21 cellular contexts compared by ENCODE assay signal in the genomic region with DNA sequence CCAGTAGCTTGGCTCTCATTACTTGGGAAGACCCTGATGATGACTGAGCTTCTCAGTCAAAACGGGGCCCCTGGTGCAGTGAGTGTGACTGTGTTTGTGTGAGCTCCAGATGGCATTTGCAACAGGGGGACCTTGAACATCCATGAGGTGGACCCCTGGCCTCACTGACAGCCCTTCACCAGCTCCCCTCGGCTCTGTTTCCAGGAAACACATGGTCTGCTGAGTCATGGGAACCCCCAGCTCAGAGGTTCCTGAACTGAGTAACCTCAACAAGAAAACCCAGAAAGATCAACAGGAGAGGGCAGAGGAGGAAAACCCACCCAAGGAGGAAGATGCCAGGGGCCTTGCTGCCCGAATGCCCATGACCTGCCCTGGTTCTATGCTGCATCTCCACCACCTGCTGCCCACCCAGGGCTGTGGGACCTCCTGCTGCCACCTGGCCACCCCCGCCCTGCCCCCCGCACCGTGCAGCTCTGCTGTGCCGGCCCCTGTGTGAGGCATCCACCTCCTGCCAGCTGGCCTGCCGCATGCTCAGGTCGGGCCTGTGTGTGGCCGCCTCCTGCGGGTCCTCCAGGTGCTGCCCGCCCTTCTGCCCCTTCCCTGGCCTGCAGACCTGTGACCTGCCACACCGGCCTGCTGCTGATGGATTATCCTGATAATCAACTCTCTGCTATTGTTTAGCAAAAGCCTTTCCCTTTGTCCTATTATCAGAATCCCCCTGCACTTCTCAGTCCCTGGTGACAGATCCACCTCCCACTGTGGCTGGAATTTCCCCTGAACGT. TPM values are rescaled to one million over a fixed set of nuclear protein-coding genes. Genes with fewer than 3 reads are reported as not detected.
DNase-seq lines count a peak whose midpoint lies in the region; FAIRE-seq lines count a peak whose summit lies in the region.
"Had no signal": no experiment of that assay in that cellular context is flagged by ENCODE, and none has a peak within 500 bp of the region (broad histone marks: within the 10 kb centered on the region; RNA-seq: fewer than 3 reads in every experiment).

No MANE protein-coding gene starts in this region.

- in situ Hi-C loops in GM23248 (cut with MboI) = no loop called here

- intact Hi-C loops in activated T-helper 2 cell treated with anti-CD3 and anti-CD28 coated beads, Interferon-gamma antibody, Interleukin-2, Interleukin-4, amounts not matched to agents 10 μg/mL and 5 μg/mL and 100 μg/mL, durations not matched to agents 14 hours and 24 hours and 36 hours (cut with micrococcal nuclease) = no loop called here

- H2AFZ ChIP-seq in GM23248 = no peak overlapping the region

- no peak overlapping the region for H3K9ac ChIP-seq in GM23248
- H3K9ac ChIP-seq: BLaER1 treated with 17β-estradiol and CSF1 and Interleukin-3, amounts not matched to agents 10 nM and 100 nM had no signal

- WGBS in GM23248 (ENCODE audit: low coverage in 1 of 2, low lambda C conversion rate in 2 of 2, missing lambda C conversion rate in 2 of 2), 2 experiments = 4 to 11% methylated on average over 11 to 14 of the region's 14 CpGs

- no peaks in the 10 kb centered on the region for H3K9me3 ChIP-seq in GM23248 (ENCODE audit: low read depth)
- H3K9me3 ChIP-seq: BLaER1 treated with 17β-estradiol and CSF1 and Interleukin-3, amounts not matched to agents 10 nM and 100 nM; stomach; upper lobe of left lung had no signal

- H4K20me1 ChIP-seq in GM23248 (ENCODE audit: insufficient read depth) = no peaks in the 10 kb centered on the region
- H4K20me1 ChIP-seq: BLaER1 treated with 17β-estradiol and CSF1 and Interleukin-3, amounts not matched to agents 10 nM and 100 nM had no signal

- no peak overlapping the region for H3K4me3 ChIP-seq in GM23248
- H3K4me3 ChIP-seq: BLaER1 treated with 17β-estradiol and CSF1 and Interleukin-3, amounts not matched to agents 10 nM and 100 nM; stomach; upper lobe of left lung had no signal

- H3K36me3 ChIP-seq in GM23248 (ENCODE audit: low read depth) = no peaks in the 10 kb centered on the region
- H3K36me3 ChIP-seq: BLaER1 treated with 17β-estradiol and CSF1 and Interleukin-3, amounts not matched to agents 10 nM and 100 nM; stomach; upper lobe of left lung had no signal

- H3K4me1 Mint-ChIP-seq in activated T-helper 2 cell treated with anti-CD3 and anti-CD28 coated beads, Interferon-gamma antibody, Interleukin-2, Interleukin-4, amounts not matched to agents 10 μg/mL and 5 μg/mL and 100 μg/mL, durations not matched to agents 14 hours and 24 hours and 36 hours (ENCODE audit: low read depth) = peaks cover 6% of the 10 kb centered on the region

- H3K27ac ChIP-seq in GM23248 = no peak overlapping the region
- H3K27ac ChIP-seq: BLaER1 treated with 17β-estradiol and CSF1 and Interleukin-3, amounts not matched to agents 10 nM and 100 nM; stomach; upper lobe of left lung; VCaP had no signal

- no peak overlapping the region for H3K4me2 ChIP-seq in GM23248 (ENCODE audit: unreplicated experiment)

- peaks cover 8% of the 10 kb centered on the region for H3K27me3 Mint-ChIP-seq in activated T-helper 2 cell treated with anti-CD3 and anti-CD28 coated beads, Interferon-gamma antibody, Interleukin-2, Interleukin-4, amounts not matched to agents 10 μg/mL and 5 μg/mL and 100 μg/mL, durations not matched to agents 14 hours and 24 hours and 36 hours (ENCODE audit: low read depth)

- H3F3A ChIP-seq in GM23248 (ENCODE audit: insufficient read depth) = no peaks in the 10 kb centered on the region

- no peak for FAIRE-seq in GM19239 (lab: Jason Lieb, UNC)
- FAIRE-seq: A204.1, keratinocyte had no signal

- H3K9me3 Mint-ChIP-seq in activated T-helper 2 cell treated with anti-CD3 and anti-CD28 coated beads, Interferon-gamma antibody, Interleukin-2, Interleukin-4, amounts not matched to agents 10 μg/mL and 5 μg/mL and 100 μg/mL, durations not matched to agents 14 hours and 24 hours and 36 hours = no peaks in the 10 kb centered on the region
- H3K9me3 Mint-ChIP-seq: HFFc6, neural crest cell had no signal

- no peaks in the 10 kb centered on the region for H3K36me3 Mint-ChIP-seq in activated T-helper 2 cell treated with anti-CD3 and anti-CD28 coated beads, Interferon-gamma antibody, Interleukin-2, Interleukin-4, amounts not matched to agents 10 μg/mL and 5 μg/mL and 100 μg/mL, durations not matched to agents 14 hours and 24 hours and 36 hours (ENCODE audit: low read depth)

- no peak overlapping the region for H3K27ac Mint-ChIP-seq in activated T-helper 2 cell treated with anti-CD3 and anti-CD28 coated beads, Interferon-gamma antibody, Interleukin-2, Interleukin-4, amounts not matched to agents 10 μg/mL and 5 μg/mL and 100 μg/mL, durations not matched to agents 14 hours and 24 hours and 36 hours
- H3K27ac Mint-ChIP-seq: HFFc6 had no signal

- DNase-seq in NCI-H748 (lab: John Stamatoyannopoulos, UW; ENCODE audit: unreplicated experiment) (peak; percentile 6), NCI-H748 treated with DMSO at 0.1 percent for 48 hours (lab: John Stamatoyannopoulos, UW) (no peak), ELF-1 (ENCODE audit: low read depth, low spot score) (peak; percentile 56), mucosa of gallbladder (ENCODE audit: low spot score) (peak; percentile 7), GM23248 (no peak), GM19239 (ENCODE audit: insufficient read length, low spot score) (no peak), DMS153 (lab: John Stamatoyannopoulos, UW) (no peak)
- DNase-seq in activated T-helper 2 cell treated with anti-CD3 and anti-CD28 coated beads, Interferon-gamma antibody, Interleukin-2, Interleukin-4, amounts not matched to agents 10 μg/mL and 5 μg/mL and 100 μg/mL, durations not matched to agents 14 hours and 24 hours and 36 hours (ENCODE audit: low spot score) = peak; percentile 7
- DNase-seq: effector CD8-positive, alpha-beta T cell; HFFc6; Karpas-422; right cardiac atrium; stomach; SW 1271 had no signal

- no peaks in the 10 kb centered on the region for H3K79me2 ChIP-seq in GM23248 (ENCODE audit: insufficient read depth)

- no peak overlapping the region for H3K4me3 Mint-ChIP-seq in activated T-helper 2 cell treated with anti-CD3 and anti-CD28 coated beads, Interferon-gamma antibody, Interleukin-2, Interleukin-4, amounts not matched to agents 10 μg/mL and 5 μg/mL and 100 μg/mL, durations not matched to agents 14 hours and 24 hours and 36 hours (ENCODE audit: low read depth)
- H3K4me3 Mint-ChIP-seq: HFFc6, neural crest cell had no signal

- no peaks in the 10 kb centered on the region for H3K9me2 ChIP-seq in GM23248 (ENCODE audit: insufficient read depth)

- peaks cover 33% of the 10 kb centered on the region for H3K27me3 ChIP-seq in GM23248 (replicated peaks; ENCODE audit: insufficient read depth)
- H3K27me3 ChIP-seq: BLaER1 treated with 17β-estradiol and CSF1 and Interleukin-3, amounts not matched to agents 10 nM and 100 nM; upper lobe of left lung had no signal

- H3K4me1 ChIP-seq in GM23248 (ENCODE audit: insufficient read depth) = no peaks in the 10 kb centered on the region
- H3K4me1 ChIP-seq: stomach, upper lobe of left lung had no signal

RNA-seq across cellular contexts. Expression of gene KRTAP12-1, which starts 4.2 kb away (rescaled TPM):
- not detected in 2 replicates for total RNA-seq in activated T-helper 2 cell treated with anti-CD3 and anti-CD28 coated beads, Interferon-gamma antibody, Interleukin-2, Interleukin-4, amounts not matched to agents 10 μg/mL and 5 μg/mL and 100 μg/mL, durations not matched to agents 14 hours and 24 hours and 36 hours
- total RNA-seq in mucosa of gallbladder = not detected
- total RNA-seq in GM23248 (2014; rRNA removed; shearing (Covaris generic)) = not detected in 2 replicates
- not detected in 2 replicates for polyA plus RNA-seq in GM23248 (2016; fragmentation: Nextera tagmentation; extraction: Ambion mirVana)
- total RNA-seq: fibroblast of lung, HFFc6, neural crest cell, right cardiac atrium, upper lobe of left lung had no signal
- polyA plus RNA-seq: fibroblast of lung, keratinocyte, right cardiac atrium, stomach had no signal

RNA-seq across cellular contexts. Expression of gene KRTAP10-12, which starts 10.8 kb away (rescaled TPM):
- not detected in 2 replicates for total RNA-seq in activated T-helper 2 cell treated with anti-CD3 and anti-CD28 coated beads, Interferon-gamma antibody, Interleukin-2, Interleukin-4, amounts not matched to agents 10 μg/mL and 5 μg/mL and 100 μg/mL, durations not matched to agents 14 hours and 24 hours and 36 hours
- total RNA-seq in mucosa of gallbladder = not detected
- total RNA-seq in GM23248 (2014; rRNA removed; shearing (Covaris generic)) = not detected in 2 replicates
- polyA plus RNA-seq in GM23248 (2016; fragmentation: Nextera tagmentation; extraction: Ambion mirVana) = not detected in 2 replicates
- total RNA-seq: fibroblast of lung, HFFc6, neural crest cell, right cardiac atrium, stomach, upper lobe of left lung had no signal
- polyA plus RNA-seq: fibroblast of lung, keratinocyte, right cardiac atrium, stomach had no signal

RNA-seq across cellular contexts. Expression of gene KRTAP12-2, which starts 19.5 kb away (rescaled TPM):
- total RNA-seq in activated T-helper 2 cell treated with anti-CD3 and anti-CD28 coated beads, Interferon-gamma antibody, Interleukin-2, Interleukin-4, amounts not matched to agents 10 μg/mL and 5 μg/mL and 100 μg/mL, durations not matched to agents 14 hours and 24 hours and 36 hours = not detected in 2 replicates
- not detected for total RNA-seq in mucosa of gallbladder
- not detected in 2 replicates for total RNA-seq in GM23248 (2014; rRNA removed; shearing (Covaris generic))
- not detected in 2 replicates for polyA plus RNA-seq in GM23248 (2016; fragmentation: Nextera tagmentation; extraction: Ambion mirVana)
- total RNA-seq: fibroblast of lung, HFFc6, neural crest cell, right cardiac atrium, stomach, upper lobe of left lung had no signal
- polyA plus RNA-seq: fibroblast of lung, keratinocyte, right cardiac atrium, stomach had no signal

RNA-seq across cellular contexts. Expression of gene TSPEAR, which starts 25.2 kb away (rescaled TPM):
- not detected in 2 replicates for total RNA-seq in activated T-helper 2 cell treated with anti-CD3 and anti-CD28 coated beads, Interferon-gamma antibody, Interleukin-2, Interleukin-4, amounts not matched to agents 10 μg/mL and 5 μg/mL and 100 μg/mL, durations not matched to agents 14 hours and 24 hours and 36 hours
- 0.06 TPM for total RNA-seq in mucosa of gallbladder
- total RNA-seq in GM23248 (2014; rRNA removed; shearing (Covaris generic)) = not detected in 2 replicates
- polyA plus RNA-seq in GM23248 (2016; fragmentation: Nextera tagmentation; extraction: Ambion mirVana) = not detected in 2 replicates
- total RNA-seq: fibroblast of lung, HFFc6, neural crest cell had no signal
- polyA plus RNA-seq: fibroblast of lung had no signal

RNA-seq across cellular contexts. Expression of gene KRTAP12-3, which starts 28.5 kb away (rescaled TPM):
- total RNA-seq in activated T-helper 2 cell treated with anti-CD3 and anti-CD28 coated beads, Interferon-gamma antibody, Interleukin-2, Interleukin-4, amounts not matched to agents 10 μg/mL and 5 μg/mL and 100 μg/mL, durations not matched to agents 14 hours and 24 hours and 36 hours = not detected in 2 replicates
- total RNA-seq in mucosa of gallbladder = not detected
- not detected in 2 replicates for total RNA-seq in GM23248 (2014; rRNA removed; shearing (Covaris generic))
- polyA plus RNA-seq in GM23248 (2016; fragmentation: Nextera tagmentation; extraction: Ambion mirVana) = not detected in 2 replicates
- total RNA-seq: fibroblast of lung, HFFc6, neural crest cell, right cardiac atrium, stomach, upper lobe of left lung had no signal
- polyA plus RNA-seq: fibroblast of lung, keratinocyte, right cardiac atrium, stomach had no signal

Comparison
In these comparisons a context has a peak if more than half of its experiments do, and no peak if none do; other contexts are left out.
1. DNase-seq: peak in NCI-H748 (single experiment), ELF-1 (single experiment), activated T-helper 2 cell treated with anti-CD3 and anti-CD28 coated beads, Interferon-gamma antibody, Interleukin-2, Interleukin-4, amounts not matched to agents 10 μg/mL and 5 μg/mL and 100 μg/mL, durations not matched to agents 14 hours and 24 hours and 36 hours (single experiment) and mucosa of gallbladder (single experiment); none in NCI-H748 treated with DMSO at 0.1 percent for 48 hours (single experiment), GM23248 (single experiment), GM19239 (single experiment) and DMS153 (single experiment).